In genomic region chr12:20805921-20806320, GRCh38 we compare ENCODE assay signal across 9 cellular contexts. TPM values are rescaled to one million over a fixed set of nuclear protein-coding genes. Genes with fewer than 3 reads are reported as not detected.
"Had no signal": no experiment of that assay in that cellular context is flagged by ENCODE, and none has a peak within 500 bp of the region (broad histone marks: within the 10 kb centered on the region; RNA-seq: fewer than 3 reads in every experiment).

No MANE protein-coding gene starts in this region.

- H3K4me2 ChIP-seq: GM23338 had no signal

- H2AFZ ChIP-seq: GM23338 had no signal

- H3K4me3 ChIP-seq: GM23338 had no signal

- FAIRE-seq: H1, H54, HepG2 had no signal

- DNase-seq: H9, HFFc6, KG1 had no signal

- H3K27ac ChIP-seq: HL-60 had no signal

RNA-seq across cellular contexts. Expression of gene SLCO1B3, which starts 4.6 kb away (rescaled TPM):
- total RNA-seq: H1, H9, HFFc6 had no signal
- polyA plus RNA-seq: GM23338, H1, HepG2, IgD-negative memory B cell had no signal
